In genomic region chr7:76318488-76319353, GRCh38 we compare ENCODE assay signal across 8 cellular contexts. TPM values are rescaled to one million over a fixed set of nuclear protein-coding genes. Genes with fewer than 3 reads are reported as not detected.
A peak's percentile ranks its signal among the peaks of the same experiment; 100 is the strongest.
DNase-seq lines count a peak whose midpoint lies in the region; ATAC-seq and TF ChIP-seq lines count a peak whose summit lies in the region.

No MANE protein-coding gene starts in this region.

- no peak for TF ChIP-seq CTCF in CD14-positive monocyte (IDR thresholded peaks at IDR 0.05)

- peak overlapping the region; percentile 95 to 99 for H3K4me3 Mint-ChIP-seq in CD14-positive monocyte
- peak overlapping the region; percentile 98 for H3K4me3 Mint-ChIP-seq in memory B cell

- H3K36me3 Mint-ChIP-seq in CD14-positive monocyte = peaks cover 0 to 16% of the 10 kb centered on the region in 2 donors
- H3K36me3 Mint-ChIP-seq in memory B cell = no peaks in the 10 kb centered on the region

- peak overlapping the region; percentile 90 to 97 (median 92) for H3K27ac Mint-ChIP-seq in CD14-positive monocyte
- H3K27ac Mint-ChIP-seq in memory B cell = peak overlapping the region; percentile 84

- intact Hi-C loops in CD14-positive monocyte (cut with micrococcal nuclease) = loop anchor here (2.0 to 10.0 kb wide), 2 partner anchors 40 to 144 kb away; partner anchors contain the start of gene YWHAG (in 1 of the 2)

- H3K9me3 Mint-ChIP-seq in CD14-positive monocyte (peaks cover 0 to 6% (median 0%) of the 10 kb centered on the region in 7 donors), memory B cell (no peaks in the 10 kb centered on the region)

- DNase-seq in CD14-positive monocyte (ENCODE audit: low spot score) (peak; percentile 62), NCI-H526 (lab: John Stamatoyannopoulos, UW) (peak; percentile 28 to 74), memory B cell (ENCODE audit: low spot score in 2 of 2) (peak; percentile 57 to 59)
- peak; percentile 73 to 82 for DNase-seq in activated CD4-positive, alpha-beta T cell treated with anti-CD3 and anti-CD28 coated beads, Interleukin-2, amount 50 U/mL, for 48 hours
- peak; percentile 31 for DNase-seq in effector CD8-positive, alpha-beta T cell (lab: John Stamatoyannopoulos, UW)
- DNase-seq in stimulated activated CD8-positive, alpha-beta memory T cell treated with anti-CD3 and anti-CD28 coated beads, Interleukin-7, amount 100 ng/mL, for 1 hour (ENCODE audit: low read depth in 2 of 2) = peak; percentile 29 to 32

- H3K27me3 Mint-ChIP-seq in CD14-positive monocyte (ENCODE audit: low read depth in 3 of 3) (no peaks in the 10 kb centered on the region), memory B cell (no peaks in the 10 kb centered on the region)

- H3K4me1 Mint-ChIP-seq in CD14-positive monocyte = peaks cover 26% of the 10 kb centered on the region
- H3K4me1 Mint-ChIP-seq in memory B cell = peaks cover 17% of the 10 kb centered on the region

- ATAC-seq in HG03280 (IDR thresholded peaks at IDR 0.05; ENCODE audit: unreplicated experiment) = peak; percentile 42
- peak; percentile 64 for ATAC-seq in memory B cell (ENCODE audit: low read depth)

- peak; percentile 35 for TF ChIP-seq POLR2A in GM19193 (IDR thresholded peaks at IDR 0.05; ENCODE audit: extremely low read depth, insufficient read depth, insufficient read length)

RNA-seq across cellular contexts. Expression of gene HSPB1, which starts 16.2 kb away (rescaled TPM):
- 1 to 10 TPM; 8.3 to 8.9 TPM for polyA plus RNA-seq in CD14-positive monocyte

RNA-seq across cellular contexts. Expression of gene YWHAG, which starts 40.1 kb away (rescaled TPM):
- 10 to 100 TPM in 1 of 2 donors, 1 to 10 TPM in 1; 6.9 to 12.2 TPM for polyA plus RNA-seq in CD14-positive monocyte

Comparison
In these comparisons a context has a peak if more than half of its experiments do, and no peak if none do; other contexts are left out.
1. Peak in every context shown above with its lines: DNase-seq and ATAC-seq.